Comparison of ENCODE assay signal across 1 cellular context in genomic region chr2:43179947-43180346, GRCh38.
TF ChIP-seq lines count a peak whose summit lies in the region.

No MANE protein-coding gene starts in this region.

TF ChIP-seq in K562, 482 proteins besides CTCF, POLR2A, EP300 and RAD21:
- TF ChIP-seq E2F3 (CRISPR knock-in tag; IDR thresholded peaks at IDR 0.05) (no peak), KDM5B (IDR thresholded peaks at IDR 0.05; ENCODE audit: insufficient replicate concordance, low read depth, low read length) (peak; percentile 35), ZNF12 (CRISPR knock-in tag; IDR thresholded peaks at IDR 0.05) (no peak), MAFG (tag; conservative IDR thresholded peaks at IDR 0.05) (no peak), ZNF77 (CRISPR knock-in tag; IDR thresholded peaks at IDR 0.05) (no peak)
- TF ChIP-seq, protein P1, sequence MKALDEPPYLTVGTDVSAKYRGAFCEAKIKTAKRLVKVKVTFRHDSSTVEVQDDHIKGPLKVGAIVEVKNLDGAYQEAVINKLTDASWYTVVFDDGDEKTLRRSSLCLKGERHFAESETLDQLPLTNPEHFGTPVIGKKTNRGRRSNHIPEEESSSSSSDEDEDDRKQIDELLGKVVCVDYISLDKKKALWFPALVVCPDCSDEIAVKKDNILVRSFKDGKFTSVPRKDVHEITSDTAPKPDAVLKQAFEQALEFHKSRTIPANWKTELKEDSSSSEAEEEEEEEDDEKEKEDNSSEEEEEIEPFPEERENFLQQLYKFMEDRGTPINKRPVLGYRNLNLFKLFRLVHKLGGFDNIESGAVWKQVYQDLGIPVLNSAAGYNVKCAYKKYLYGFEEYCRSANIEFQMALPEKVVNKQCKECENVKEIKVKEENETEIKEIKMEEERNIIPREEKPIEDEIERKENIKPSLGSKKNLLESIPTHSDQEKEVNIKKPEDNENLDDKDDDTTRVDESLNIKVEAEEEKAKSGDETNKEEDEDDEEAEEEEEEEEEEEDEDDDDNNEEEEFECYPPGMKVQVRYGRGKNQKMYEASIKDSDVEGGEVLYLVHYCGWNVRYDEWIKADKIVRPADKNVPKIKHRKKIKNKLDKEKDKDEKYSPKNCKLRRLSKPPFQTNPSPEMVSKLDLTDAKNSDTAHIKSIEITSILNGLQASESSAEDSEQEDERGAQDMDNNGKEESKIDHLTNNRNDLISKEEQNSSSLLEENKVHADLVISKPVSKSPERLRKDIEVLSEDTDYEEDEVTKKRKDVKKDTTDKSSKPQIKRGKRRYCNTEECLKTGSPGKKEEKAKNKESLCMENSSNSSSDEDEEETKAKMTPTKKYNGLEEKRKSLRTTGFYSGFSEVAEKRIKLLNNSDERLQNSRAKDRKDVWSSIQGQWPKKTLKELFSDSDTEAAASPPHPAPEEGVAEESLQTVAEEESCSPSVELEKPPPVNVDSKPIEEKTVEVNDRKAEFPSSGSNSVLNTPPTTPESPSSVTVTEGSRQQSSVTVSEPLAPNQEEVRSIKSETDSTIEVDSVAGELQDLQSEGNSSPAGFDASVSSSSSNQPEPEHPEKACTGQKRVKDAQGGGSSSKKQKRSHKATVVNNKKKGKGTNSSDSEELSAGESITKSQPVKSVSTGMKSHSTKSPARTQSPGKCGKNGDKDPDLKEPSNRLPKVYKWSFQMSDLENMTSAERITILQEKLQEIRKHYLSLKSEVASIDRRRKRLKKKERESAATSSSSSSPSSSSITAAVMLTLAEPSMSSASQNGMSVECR (CRISPR knock-in tag; IDR thresholded peaks at IDR 0.05): no peak
